ENCODE assay signal across 37 cellular contexts in genomic region chr19:51503891-51504290, GRCh38. TPM values are rescaled to one million over a fixed set of nuclear protein-coding genes. Genes with fewer than 3 reads are reported as not detected.
"Had no signal": no experiment of that assay in that cellular context is flagged by ENCODE, and none has a peak within 500 bp of the region (broad histone marks: within the 10 kb centered on the region; RNA-seq: fewer than 3 reads in every experiment).

No MANE protein-coding gene starts in this region.

- H3K27ac ChIP-seq: epithelial cell of prostate, esophagus squamous epithelium, right lobe of liver, uterus, VCaP had no signal

- H3K4me1 Mint-ChIP-seq: activated T-helper 17 cell treated with anti-CD3 and anti-CD28 coated beads, Interleukin-2, amount 50 U/mL, for 72 hours; mesothelial cell of epicardium; neural crest cell had no signal

- H3K36me3 ChIP-seq: esophagus squamous epithelium, heart right ventricle, right lobe of liver, uterus had no signal

- H3K9me3 ChIP-seq: esophagus squamous epithelium, right lobe of liver, uterus had no signal

- H3K9me3 Mint-ChIP-seq: central memory CD8-positive, alpha-beta T cell; neural crest cell; type B pancreatic cell had no signal

- ATAC-seq: activated naive CD4-positive, alpha-beta T cell treated with anti-CD3 and anti-CD28 coated beads, Interleukin-2, amount 50 U/mL, for 72 hours; activated T-cell treated with anti-CD3 and anti-CD28 coated beads, Interleukin-2, amount 50 U/mL, for 4 hours; activated T-helper 17 cell treated with anti-CD3 and anti-CD28 coated beads, Interleukin-2, amount 50 U/mL, for 72 hours; stimulated activated effector memory CD8-positive, alpha-beta T cell treated with anti-CD3 and anti-CD28 coated beads, Interleukin-12 subunit alpha, Interleukin-12 subunit beta, amount 100 ng/mL, for 72 hours; stimulated activated naive CD8-positive, alpha-beta T cell treated with anti-CD3 and anti-CD28 coated beads, Interleukin-15, amount 100 ng/mL, for 72 hours had no signal

- H3K4me1 ChIP-seq: esophagus squamous epithelium, right lobe of liver, uterus had no signal

- H3K36me3 Mint-ChIP-seq: activated CD4-positive, alpha-beta memory T cell treated with anti-CD3 and anti-CD28 coated beads for 36 hours; mesothelial cell of epicardium; stimulated activated effector memory CD8-positive, alpha-beta T cell treated with anti-CD3 and anti-CD28 coated beads, Interleukin-12 subunit alpha, Interleukin-12 subunit beta, amount 100 ng/mL, for 72 hours; type B pancreatic cell had no signal

- H3K27me3 ChIP-seq: right lobe of liver, uterus had no signal

- H3K4me3 Mint-ChIP-seq: activated CD4-positive, alpha-beta memory T cell treated with anti-CD3 and anti-CD28 coated beads for 36 hours; activated T-cell treated with anti-CD3 and anti-CD28 coated beads, Interleukin-2, amount 50 U/mL, for 4 hours; activated T-helper 17 cell treated with anti-CD3 and anti-CD28 coated beads, Interleukin-2, amount 50 U/mL, for 72 hours; central memory CD8-positive, alpha-beta T cell; mesothelial cell of epicardium; neural crest cell; stimulated activated effector memory CD8-positive, alpha-beta T cell treated with anti-CD3 and anti-CD28 coated beads, Interleukin-12 subunit alpha, Interleukin-12 subunit beta, amount 100 ng/mL, for 72 hours; stimulated activated naive CD8-positive, alpha-beta T cell treated with anti-CD3 and anti-CD28 coated beads, Interleukin-15, amount 100 ng/mL, for 72 hours; type B pancreatic cell had no signal

- H3K4me3 ChIP-seq: esophagus squamous epithelium, heart right ventricle, right lobe of liver, uterus had no signal

- H3K27ac Mint-ChIP-seq: activated CD4-positive, alpha-beta memory T cell treated with anti-CD3 and anti-CD28 coated beads for 36 hours; activated naive CD4-positive, alpha-beta T cell treated with anti-CD3 and anti-CD28 coated beads, Interleukin-2, amount 50 U/mL, for 72 hours; activated T-helper 17 cell treated with anti-CD3 and anti-CD28 coated beads, Interleukin-2, amount 50 U/mL, for 72 hours; mesothelial cell of epicardium; progenitor cell of endocrine pancreas; stimulated activated effector memory CD8-positive, alpha-beta T cell treated with anti-CD3 and anti-CD28 coated beads, Interleukin-12 subunit alpha, Interleukin-12 subunit beta, amount 100 ng/mL, for 72 hours; stimulated activated naive CD8-positive, alpha-beta T cell treated with anti-CD3 and anti-CD28 coated beads, Interleukin-15, amount 100 ng/mL, for 72 hours; type B pancreatic cell had no signal

- FAIRE-seq: bronchial epithelial cell, endometrium, TTC549 had no signal

- DNase-seq: activated CD4-positive, alpha-beta memory T cell treated with anti-CD3 and anti-CD28 coated beads for 36 hours; activated CD4-positive, alpha-beta T cell treated with anti-CD3 and anti-CD28 coated beads for 4 hours; activated gamma-delta T cell treated with Interleukin-2 at 50 U/mL for 16 hours; activated T-cell treated with anti-CD3 and anti-CD28 coated beads, Interleukin-2, amount 50 U/mL, for 4 hours; anterior cingulate cortex; dermis blood vessel endothelial cell; effector CD4-positive, alpha-beta T cell; esophagus squamous epithelium; foreskin melanocyte; heart right ventricle; naive B cell; right lobe of liver; stimulated activated CD4-positive, alpha-beta T cell treated with anti-CD3 and anti-CD28 coated beads, Interleukin-4, amount 100 ng/mL, for 1 hour; stimulated activated naive CD8-positive, alpha-beta T cell treated with anti-CD3 and anti-CD28 coated beads, Interleukin-15, amount 100 ng/mL, for 72 hours; substantia nigra; uterus had no signal

RNA-seq across cellular contexts. Expression of gene SIGLEC12, which starts 2.3 kb away (rescaled TPM):
- total RNA-seq: bronchial epithelial cell; dermis blood vessel endothelial cell; glomerular endothelial cell; kidney epithelial cell; mesothelial cell of epicardium; neural crest cell; progenitor cell of endocrine pancreas; renal cortical epithelial cell; skeletal muscle tissue; T-helper 1 cell treated with Interleukin-12 subunit alpha and Interleukin-12 subunit beta and Interleukin-4 antibody, amounts not matched to agents 30 ng/mL and 1 ng/mL, for 36 hours had no signal

RNA-seq across cellular contexts. Expression of gene CEACAM18, which starts 25.6 kb away (rescaled TPM):
- total RNA-seq: activated CD4-positive, alpha-beta memory T cell treated with anti-CD3 and anti-CD28 coated beads for 36 hours; activated naive CD4-positive, alpha-beta T cell treated with anti-CD3 and anti-CD28 coated beads, Interleukin-2, amount 50 U/mL, for 72 hours; activated T-cell treated with anti-CD3 and anti-CD28 coated beads, Interleukin-2, amount 50 U/mL, for 4 hours; activated T-helper 17 cell treated with anti-CD3 and anti-CD28 coated beads, Interleukin-2, amount 50 U/mL, for 72 hours; bronchial epithelial cell; dermis blood vessel endothelial cell; esophagus squamous epithelium; glomerular endothelial cell; heart right ventricle; kidney epithelial cell; lower leg skin; mesothelial cell of epicardium; neural crest cell; omental fat pad; progenitor cell of endocrine pancreas; renal cortical epithelial cell; right lobe of liver; skeletal muscle tissue; T-helper 1 cell treated with Interleukin-12 subunit alpha and Interleukin-12 subunit beta and Interleukin-4 antibody, amounts not matched to agents 30 ng/mL and 1 ng/mL, for 36 hours; uterus had no signal
- polyA plus RNA-seq: heart right ventricle, thymus had no signal

RNA-seq across cellular contexts. Expression of gene SIGLEC6, which starts 27.6 kb away (rescaled TPM):
- total RNA-seq: activated CD4-positive, alpha-beta memory T cell treated with anti-CD3 and anti-CD28 coated beads for 36 hours; activated naive CD4-positive, alpha-beta T cell treated with anti-CD3 and anti-CD28 coated beads, Interleukin-2, amount 50 U/mL, for 72 hours; activated T-helper 17 cell treated with anti-CD3 and anti-CD28 coated beads, Interleukin-2, amount 50 U/mL, for 72 hours; bronchial epithelial cell; dermis blood vessel endothelial cell; glomerular endothelial cell; kidney epithelial cell; mesothelial cell of epicardium; neural crest cell; progenitor cell of endocrine pancreas; renal cortical epithelial cell; right lobe of liver had no signal
- polyA plus RNA-seq: heart right ventricle had no signal

RNA-seq across cellular contexts. Expression of gene SIGLEC8, which starts 45.6 kb away (rescaled TPM):
- total RNA-seq: activated CD4-positive, alpha-beta memory T cell treated with anti-CD3 and anti-CD28 coated beads for 36 hours; activated naive CD4-positive, alpha-beta T cell treated with anti-CD3 and anti-CD28 coated beads, Interleukin-2, amount 50 U/mL, for 72 hours; activated T-cell treated with anti-CD3 and anti-CD28 coated beads, Interleukin-2, amount 50 U/mL, for 4 hours; activated T-helper 17 cell treated with anti-CD3 and anti-CD28 coated beads, Interleukin-2, amount 50 U/mL, for 72 hours; bronchial epithelial cell; dermis blood vessel endothelial cell; glomerular endothelial cell; kidney epithelial cell; mesothelial cell of epicardium; neural crest cell; progenitor cell of endocrine pancreas; renal cortical epithelial cell; T-helper 1 cell treated with Interleukin-12 subunit alpha and Interleukin-12 subunit beta and Interleukin-4 antibody, amounts not matched to agents 30 ng/mL and 1 ng/mL, for 36 hours had no signal
- polyA plus RNA-seq: heart right ventricle had no signal
